8 cellular contexts compared by ENCODE assay signal in genomic region chr6:25717856-25718740, GRCh38. TPM values are rescaled to one million over a fixed set of nuclear protein-coding genes. Genes with fewer than 3 reads are reported as not detected.
A peak's percentile ranks its signal among the peaks of the same experiment; 100 is the strongest.
DNase-seq lines count a peak whose midpoint lies in the region; ATAC-seq, FAIRE-seq and TF ChIP-seq lines count a peak whose summit lies in the region.

No MANE protein-coding gene starts in this region.

- H3K36me3 Mint-ChIP-seq in activated T-cell treated with anti-CD3 and anti-CD28 coated beads, Interleukin-2, amount 50 U/mL, for 4 hours (ENCODE audit: insufficient read depth) = no peaks in the 10 kb centered on the region

- no peak overlapping the region for H3K27ac ChIP-seq in osteoblast (ENCODE audit: low read depth, low read length)

- no peaks in the 10 kb centered on the region for H4K20me1 ChIP-seq in osteoblast (ENCODE audit: insufficient read depth, low read length)

- H3K4me3 Mint-ChIP-seq in activated T-cell treated with anti-CD3 and anti-CD28 coated beads, Interleukin-2, amount 50 U/mL, for 4 hours = no peak overlapping the region

- H2AFZ ChIP-seq in osteoblast (ENCODE audit: low read length) = no peak overlapping the region

- H3K9me3 ChIP-seq in osteoblast (ENCODE audit: low read depth, low read length) = no peaks in the 10 kb centered on the region

- peaks cover 4% of the 10 kb centered on the region for H3K27me3 Mint-ChIP-seq in activated T-cell treated with anti-CD3 and anti-CD28 coated beads, Interleukin-2, amount 50 U/mL, for 4 hours (ENCODE audit: low read depth)

- H3K27me3 ChIP-seq in osteoblast (ENCODE audit: insufficient read depth, low read length) = peaks cover 4% of the 10 kb centered on the region

- FAIRE-seq in GM18507 (lab: Jason Lieb, UNC) = no peak

- no peaks in the 10 kb centered on the region for H3K36me3 ChIP-seq in osteoblast (ENCODE audit: insufficient read depth, low read length)

- H3K4me1 Mint-ChIP-seq in activated T-cell treated with anti-CD3 and anti-CD28 coated beads, Interleukin-2, amount 50 U/mL, for 4 hours (ENCODE audit: low read depth) = no peaks in the 10 kb centered on the region

- TF ChIP-seq CTCF in AG09309 (IDR thresholded peaks at IDR 0.05; ENCODE audit: control insufficient read depth, insufficient read depth, low read depth, low read length, missing control alignments) (peak; percentile 52), osteoblast (IDR thresholded peaks at IDR 0.05; ENCODE audit: extremely low read depth, low read depth, low read length) (peak; percentile 73)

- no peak for ATAC-seq in HG03045 (IDR thresholded peaks at IDR 0.05; ENCODE audit: unreplicated experiment)
- no peak for ATAC-seq in GM21515 (IDR thresholded peaks at IDR 0.05; ENCODE audit: unreplicated experiment)
- no peak for ATAC-seq in activated T-cell treated with anti-CD3 and anti-CD28 coated beads, Interleukin-2, amount 50 U/mL, for 4 hours

- no peak for DNase-seq in AG09309 (ENCODE audit: low read depth)
- peak; percentile 8 for DNase-seq in GM18507 (ENCODE audit: extremely low spot score, insufficient read length, low read depth)
- peak; percentile 73 for DNase-seq in NCI-H82 (lab: John Stamatoyannopoulos, UW)
- peak; percentile 65 for DNase-seq in dermis blood vessel endothelial cell
- peak; percentile 63 for DNase-seq in osteoblast (ENCODE audit: insufficient read length, low spot score, missing footprints)
- no peak for DNase-seq in activated T-cell treated with anti-CD3 and anti-CD28 coated beads, Interleukin-2, amount 50 U/mL, for 4 hours

- no peaks in the 10 kb centered on the region for H3K79me2 ChIP-seq in osteoblast (ENCODE audit: insufficient read depth, low read length)

- H3K9me3 Mint-ChIP-seq in activated T-cell treated with anti-CD3 and anti-CD28 coated beads, Interleukin-2, amount 50 U/mL, for 4 hours = no peaks in the 10 kb centered on the region

- H3K4me3 ChIP-seq in AG09309 (ENCODE audit: control insufficient read depth, low read depth, low read length) (no peak overlapping the region), osteoblast (ENCODE audit: insufficient read depth, low read length) (no peak overlapping the region)

- no peak overlapping the region for H3K4me2 ChIP-seq in osteoblast (ENCODE audit: insufficient read depth, low read length)

- H3K4me1 ChIP-seq in osteoblast (ENCODE audit: insufficient read depth, low read length) = no peaks in the 10 kb centered on the region

RNA-seq across cellular contexts. Expression of gene SLC17A4, which starts 36.4 kb away (rescaled TPM):
- total RNA-seq in dermis blood vessel endothelial cell (not detected in 2 replicates), osteoblast (not detected in 2 replicates)
- total RNA-seq in activated T-cell treated with anti-CD3 and anti-CD28 coated beads, Interleukin-2, amount 50 U/mL, for 4 hours = not detected

Comparison
In these comparisons a context has a peak if more than half of its experiments do, and no peak if none do; other contexts are left out.
1. DNase-seq: peak in GM18507 (single experiment), NCI-H82 (single experiment), dermis blood vessel endothelial cell (single experiment) and osteoblast (single experiment); none in AG09309 (single experiment) and activated T-cell treated with anti-CD3 and anti-CD28 coated beads, Interleukin-2, amount 50 U/mL, for 4 hours (single experiment).